9 cellular contexts compared by ENCODE assay signal in the genomic region with DNA sequence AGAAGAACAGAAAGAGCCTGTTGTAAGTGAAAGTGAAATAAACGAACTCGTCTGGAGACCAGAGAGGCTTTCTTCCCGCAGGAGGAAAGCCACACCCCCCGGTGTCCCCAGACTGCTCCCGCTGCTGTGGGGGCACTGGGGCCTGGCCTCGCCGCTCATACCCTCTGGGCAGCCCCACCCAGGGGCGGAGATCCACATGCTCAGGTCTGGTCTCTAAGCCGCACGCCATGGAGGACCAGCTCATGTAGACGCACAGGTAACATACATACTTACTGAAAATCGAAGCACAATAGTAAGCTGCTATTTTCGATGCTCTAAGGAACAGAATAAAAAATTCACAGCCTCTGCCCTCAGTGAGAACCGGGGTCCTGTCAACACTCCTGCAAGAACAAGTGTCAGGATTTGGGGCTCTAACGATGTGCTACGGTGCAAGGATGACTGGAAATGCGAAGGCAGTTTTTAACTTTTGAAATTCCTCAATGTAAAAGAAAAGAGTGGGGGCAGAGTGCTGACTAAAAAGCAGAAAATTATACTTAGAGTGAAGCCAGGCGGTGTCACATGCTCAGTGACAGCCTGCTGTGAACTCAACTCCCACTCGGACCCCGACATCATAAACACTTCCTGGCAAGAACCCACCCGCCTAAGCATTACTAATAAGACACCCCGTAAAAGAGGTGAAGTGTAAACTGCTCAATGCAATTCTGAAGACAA.
DNase-seq lines count a peak whose midpoint lies in the region; ATAC-seq lines count a peak whose summit lies in the region.
"Had no signal": no experiment of that assay in that cellular context is flagged by ENCODE, and none has a peak within 500 bp of the region (broad histone marks: within the 10 kb centered on the region; RNA-seq: fewer than 3 reads in every experiment).

No MANE protein-coding gene starts in this region.

- H3K36me3 Mint-ChIP-seq in T-cell: peaks cover 24% of the 10 kb centered on the region
- peaks cover 22% of the 10 kb centered on the region for H3K36me3 Mint-ChIP-seq in activated naive CD4-positive, alpha-beta T cell treated with anti-CD3 and anti-CD28 coated beads, Interleukin-2, amount 50 U/mL, for 24 hours

- H3K27ac Mint-ChIP-seq in T-cell: peak overlapping the region; percentile 93
- peak overlapping the region; percentile 100 for H3K27ac Mint-ChIP-seq in activated naive CD4-positive, alpha-beta T cell treated with anti-CD3 and anti-CD28 coated beads, Interleukin-2, amount 50 U/mL, for 24 hours

- H3K9me3 Mint-ChIP-seq in T-cell: no peaks in the 10 kb centered on the region
- H3K9me3 Mint-ChIP-seq in activated naive CD4-positive, alpha-beta T cell treated with anti-CD3 and anti-CD28 coated beads, Interleukin-2, amount 50 U/mL, for 24 hours: peaks cover 4% of the 10 kb centered on the region

- in situ Hi-C loops in ACHN (cut with HindIII; ENCODE audit: low pct_ligation_motif_present, low pct_unique_long_range_greater_than_20kb, low sequenced_read_pairs): no loop called here

- H3K4me1 Mint-ChIP-seq in T-cell: peaks cover 48 to 80% (median 68%) of the 10 kb centered on the region in 3 donors
- peaks cover 92% of the 10 kb centered on the region for H3K4me1 Mint-ChIP-seq in activated naive CD4-positive, alpha-beta T cell treated with anti-CD3 and anti-CD28 coated beads, Interleukin-2, amount 50 U/mL, for 24 hours

- DNase-seq in T-cell (peak in 19 of 34 experiments; percentile 9 to 44 (median 21)), epidermal melanocyte (ENCODE audit: insufficient read length, low spot score) (no peak), ACHN (no peak)
- peak; percentile 62 to 82 for DNase-seq in stimulated activated CD4-positive, alpha-beta T cell treated with anti-CD3 and anti-CD28 coated beads, Interleukin-4, amount 100 ng/mL, for 4 hours
- DNase-seq: NCI-H510A treated with DMSO at 0.1 percent for 48 hours had no signal

- peak overlapping the region; percentile 83 to 96 (median 84) for H3K4me3 Mint-ChIP-seq in T-cell
- H3K4me3 Mint-ChIP-seq in activated naive CD4-positive, alpha-beta T cell treated with anti-CD3 and anti-CD28 coated beads, Interleukin-2, amount 50 U/mL, for 24 hours: peak overlapping the region; percentile 88

- ATAC-seq in GM18498 (IDR thresholded peaks at IDR 0.05; ENCODE audit: unreplicated experiment) (peak; percentile 34), T-cell (replicated peaks in 1 of 4) (peak; percentile 54 to 64 (median 60)), GM19395 (IDR thresholded peaks at IDR 0.05; ENCODE audit: unreplicated experiment) (no peak), GM18861 (IDR thresholded peaks at IDR 0.05; ENCODE audit: unreplicated experiment) (no peak)

- CTCF ChIA-PET in T-cell (lab: Charles Lee): interaction anchor here (0.6 to 1.2 kb wide), 5 partner anchors 9 to 92 kb away, joined by 3 to 6 read pairs (median 3); no protein-coding TSS in a partner anchor

- POLR2A ChIA-PET in T-cell (lab: Charles Lee): interaction anchor here in 1 of 2 donors (0.5 kb wide), 1 partner anchor 210 kb away, joined by 5 read pairs; the partner anchor contains the start of gene DUSP22

- H3K27me3 Mint-ChIP-seq in T-cell: no peaks in the 10 kb centered on the region
- H3K27me3 Mint-ChIP-seq in activated naive CD4-positive, alpha-beta T cell treated with anti-CD3 and anti-CD28 coated beads, Interleukin-2, amount 50 U/mL, for 24 hours: no peaks in the 10 kb centered on the region

Comparison
In these comparisons a context has a peak if more than half of its experiments do, and no peak if none do; other contexts are left out.
1. ATAC-seq: peak in GM18498 (single experiment) and T-cell (4 of 4); none in GM19395 (single experiment) and GM18861 (single experiment).
2. DNase-seq: peak in T-cell (19 of 34) and stimulated activated CD4-positive, alpha-beta T cell treated with anti-CD3 and anti-CD28 coated beads, Interleukin-4, amount 100 ng/mL, for 4 hours (2 of 2); none in epidermal melanocyte (single experiment) and ACHN (single experiment).